12 cellular contexts compared by ENCODE assay signal in genomic region chr14:64745511-64746041, GRCh38. TPM values are rescaled to one million over a fixed set of nuclear protein-coding genes. Genes with fewer than 3 reads are reported as not detected.
DNase-seq lines count a peak whose midpoint lies in the region; ATAC-seq and TF ChIP-seq lines count a peak whose summit lies in the region.
"Had no signal": no experiment of that assay in that cellular context is flagged by ENCODE, and none has a peak within 500 bp of the region (broad histone marks: within the 10 kb centered on the region; RNA-seq: fewer than 3 reads in every experiment).

No MANE protein-coding gene starts in this region.

- no peak for TF ChIP-seq POLR2A in body of pancreas (IDR thresholded peaks at IDR 0.05)
- no peak for TF ChIP-seq POLR2A in lower leg skin (IDR thresholded peaks at IDR 0.05)

- peak; percentile 33 for ATAC-seq in body of pancreas
- ATAC-seq in psoas muscle = peak; percentile 44 to 70 (median 61)
- no peak for ATAC-seq in GM21723 (IDR thresholded peaks at IDR 0.05; ENCODE audit: unreplicated experiment)

- no peaks in the 10 kb centered on the region for H3K9me3 ChIP-seq in CD8-positive, alpha-beta memory T cell (ENCODE audit: low read length)
- H3K9me3 ChIP-seq in body of pancreas (no peaks in the 10 kb centered on the region), psoas muscle (no peaks in the 10 kb centered on the region)
- H3K9me3 ChIP-seq: SJCRH30 had no signal

- peaks cover 27 to 32% (median 27%) of the 10 kb centered on the region in 3 donors for H3K4me1 Mint-ChIP-seq in CD8-positive, alpha-beta memory T cell
- H3K4me1 Mint-ChIP-seq in immature natural killer cell = peaks cover 46 to 48% of the 10 kb centered on the region in 2 donors

- no peak for DNase-seq in CD8-positive, alpha-beta memory T cell
- DNase-seq in body of pancreas (no peak), immature natural killer cell (no peak), psoas muscle (peak in 1 of 2 donors; percentile 66), mesenteric fat pad (ENCODE audit: low spot score) (no peak), lower leg skin (ENCODE audit: low spot score in 2 of 2) (no peak), ureter (ENCODE audit: low spot score) (no peak)
- DNase-seq: activated CD8-positive, alpha-beta memory T cell treated with anti-CD3 and anti-CD28 coated beads, Interleukin-2, amount 50 U/mL, for 4 hours; DND-41; NCI-H1436; SJCRH30 had no signal

- peaks cover 0 to 4% (median 0%) of the 10 kb centered on the region in 5 donors for H3K9me3 Mint-ChIP-seq in CD8-positive, alpha-beta memory T cell
- H3K9me3 Mint-ChIP-seq in immature natural killer cell = no peaks in the 10 kb centered on the region

- peak overlapping the region in 6 of 8 donors; percentile 24 to 93 (median 66) for H3K27ac Mint-ChIP-seq in CD8-positive, alpha-beta memory T cell
- H3K27ac Mint-ChIP-seq in immature natural killer cell = peak overlapping the region in 5 of 6 donors; percentile 84 to 93 (median 89)

- TF ChIP-seq CTCF in body of pancreas (IDR thresholded peaks at IDR 0.05) (peak in 2 of 7 experiments; percentile 4 to 8), psoas muscle (IDR thresholded peaks at IDR 0.05) (no peak), lower leg skin (IDR thresholded peaks at IDR 0.05) (no peak)

- peaks cover 13% of the 10 kb centered on the region for H3K4me1 ChIP-seq in CD8-positive, alpha-beta memory T cell (ENCODE audit: insufficient read depth, low read length)
- no peaks in the 10 kb centered on the region for H3K4me1 ChIP-seq in body of pancreas
- peaks cover 20% of the 10 kb centered on the region for H3K4me1 ChIP-seq in psoas muscle
- H3K4me1 ChIP-seq: SJCRH30 had no signal

- H3K36me3 Mint-ChIP-seq in CD8-positive, alpha-beta memory T cell = peaks cover 8 to 17% (median 9%) of the 10 kb centered on the region in 3 donors
- H3K36me3 Mint-ChIP-seq in immature natural killer cell = peaks cover 10 to 52% (median 16%) of the 10 kb centered on the region in 3 donors

- H3K27me3 Mint-ChIP-seq in CD8-positive, alpha-beta memory T cell = peaks cover 0 to 2% of the 10 kb centered on the region in 2 donors
- peaks cover 0 to 3% (median 0%) of the 10 kb centered on the region in 3 donors for H3K27me3 Mint-ChIP-seq in immature natural killer cell (ENCODE audit: low read depth in 3 of 3)

- CTCF ChIA-PET in CD8-positive, alpha-beta memory T cell (lab: Charles Lee) = interaction anchor here (1.3 kb wide), 1 partner anchor 27 kb away, joined by 4 read pairs; no protein-coding TSS in a partner anchor

- WGBS in body of pancreas, 2 donors = 65 to 67% methylated on average over 8 of the region's 8 CpGs
- WGBS in psoas muscle, 3 donors = 51 to 62% (median 55%) methylated on average over 8 of the region's 8 CpGs
- WGBS in lower leg skin, 2 donors = 63 to 75% methylated on average over 8 of the region's 8 CpGs

- no peaks in the 10 kb centered on the region for H3K27me3 ChIP-seq in CD8-positive, alpha-beta memory T cell (ENCODE audit: insufficient read depth, low read length, poor library complexity, severe bottlenecking)
- H3K27me3 ChIP-seq in body of pancreas (no peaks in the 10 kb centered on the region), psoas muscle (ENCODE audit: insufficient read depth in 3 of 3, low read length in 2 of 3) (no peaks in the 10 kb centered on the region)
- H3K27me3 ChIP-seq: SJCRH30 had no signal

- no peaks in the 10 kb centered on the region for H3K36me3 ChIP-seq in CD8-positive, alpha-beta memory T cell (ENCODE audit: insufficient read depth, low read length)
- H3K36me3 ChIP-seq in body of pancreas (replicated peaks in 1 of 2; ENCODE audit: insufficient read depth in 1 of 2, low read depth in 2 of 2) = peaks cover 6 to 45% of the 10 kb centered on the region in 2 donors
- H3K36me3 ChIP-seq in psoas muscle (ENCODE audit: insufficient read depth in 1 of 2, low read depth in 1 of 2) = peaks cover 0 to 53% of the 10 kb centered on the region in 2 donors

- no peak overlapping the region for H3K27ac ChIP-seq in CD8-positive, alpha-beta memory T cell (ENCODE audit: low read depth, low read length)
- no peak overlapping the region for H3K27ac ChIP-seq in body of pancreas
- peak overlapping the region; percentile 70 for H3K27ac ChIP-seq in psoas muscle
- H3K27ac ChIP-seq: SJCRH30 had no signal

- H3K4me3 ChIP-seq in CD8-positive, alpha-beta memory T cell (ENCODE audit: low read length) = no peak overlapping the region
- no peak overlapping the region for H3K4me3 ChIP-seq in body of pancreas
- no peak overlapping the region for H3K4me3 ChIP-seq in psoas muscle
- no peak overlapping the region for H3K4me3 ChIP-seq in lower leg skin (ENCODE audit: low read depth, poor library complexity, severe bottlenecking)
- H3K4me3 ChIP-seq: SJCRH30 had no signal

- peak overlapping the region in 4 of 7 donors; percentile 3 to 43 (median 30) for H3K4me3 Mint-ChIP-seq in CD8-positive, alpha-beta memory T cell
- peak overlapping the region in 1 of 5 donors; percentile 36 for H3K4me3 Mint-ChIP-seq in immature natural killer cell

- intact Hi-C loops in body of pancreas (cut with DNase I) (no loop called here), psoas muscle (cut with DNase I) (loop anchor here in 1 of 2 donors (5.0 kb wide), 1 partner anchor 73 kb away; no protein-coding TSS in a partner anchor), lower leg skin (cut with DNase I; ENCODE audit: low total_unique reads) (no loop called here)

- POLR2A ChIA-PET in CD8-positive, alpha-beta memory T cell (lab: Charles Lee) = no interaction called here

RNA-seq across cellular contexts. Expression of gene PLEKHG3, which starts 41.4 kb away (rescaled TPM):
- 1 to 10 TPM; 4.9 to 5.0 TPM for total RNA-seq in CD8-positive, alpha-beta memory T cell
- polyA plus RNA-seq in CD8-positive, alpha-beta memory T cell = 61.1 TPM
- 10 to 100 TPM; 34.5 to 40.2 TPM for total RNA-seq in body of pancreas
- 100 to 1,000 TPM in 1 of 3 donors, 10 to 100 TPM in 2; 36.8 to 216 (median 71.4) TPM for polyA plus RNA-seq in immature natural killer cell
- total RNA-seq in psoas muscle = 1 to 10 TPM; 5.2 to 8.2 (median 6.5) TPM
- 1 to 10 TPM; 1.9 to 3.1 (median 2.8) TPM for polyA plus RNA-seq in psoas muscle
- total RNA-seq in mesenteric fat pad = 35.6 TPM
- 100 to 1,000 TPM in 3 of 4 donors, 10 to 100 TPM in 1; 92.9 to 178 (median 125) TPM for total RNA-seq in lower leg skin
- 111 TPM for total RNA-seq in ureter
